In genomic region chr9:3386753-3387152, GRCh38 we compare ENCODE assay signal across 1 cellular context.
TF ChIP-seq lines count a peak whose summit lies in the region.

No MANE protein-coding gene starts in this region.

TF ChIP-seq in GM12878, 131 proteins besides CTCF, POLR2A, EP300 and RAD21 (continued from another document):
- TF ChIP-seq, protein P1, sequence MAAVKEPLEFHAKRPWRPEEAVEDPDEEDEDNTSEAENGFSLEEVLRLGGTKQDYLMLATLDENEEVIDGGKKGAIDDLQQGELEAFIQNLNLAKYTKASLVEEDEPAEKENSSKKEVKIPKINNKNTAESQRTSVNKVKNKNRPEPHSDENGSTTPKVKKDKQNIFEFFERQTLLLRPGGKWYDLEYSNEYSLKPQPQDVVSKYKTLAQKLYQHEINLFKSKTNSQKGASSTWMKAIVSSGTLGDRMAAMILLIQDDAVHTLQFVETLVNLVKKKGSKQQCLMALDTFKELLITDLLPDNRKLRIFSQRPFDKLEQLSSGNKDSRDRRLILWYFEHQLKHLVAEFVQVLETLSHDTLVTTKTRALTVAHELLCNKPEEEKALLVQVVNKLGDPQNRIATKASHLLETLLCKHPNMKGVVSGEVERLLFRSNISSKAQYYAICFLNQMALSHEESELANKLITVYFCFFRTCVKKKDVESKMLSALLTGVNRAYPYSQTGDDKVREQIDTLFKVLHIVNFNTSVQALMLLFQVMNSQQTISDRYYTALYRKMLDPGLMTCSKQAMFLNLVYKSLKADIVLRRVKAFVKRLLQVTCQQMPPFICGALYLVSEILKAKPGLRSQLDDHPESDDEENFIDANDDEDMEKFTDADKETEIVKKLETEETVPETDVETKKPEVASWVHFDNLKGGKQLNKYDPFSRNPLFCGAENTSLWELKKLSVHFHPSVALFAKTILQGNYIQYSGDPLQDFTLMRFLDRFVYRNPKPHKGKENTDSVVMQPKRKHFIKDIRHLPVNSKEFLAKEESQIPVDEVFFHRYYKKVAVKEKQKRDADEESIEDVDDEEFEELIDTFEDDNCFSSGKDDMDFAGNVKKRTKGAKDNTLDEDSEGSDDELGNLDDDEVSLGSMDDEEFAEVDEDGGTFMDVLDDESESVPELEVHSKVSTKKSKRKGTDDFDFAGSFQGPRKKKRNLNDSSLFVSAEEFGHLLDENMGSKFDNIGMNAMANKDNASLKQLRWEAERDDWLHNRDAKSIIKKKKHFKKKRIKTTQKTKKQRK (IDR thresholded peaks at IDR 0.05; ENCODE audit: low read depth, low read length): no peak
- no peak for TF ChIP-seq PAX5 (IDR thresholded peaks at IDR 0.05; ENCODE audit: borderline replicate concordance, low read depth, low read length)
- TF ChIP-seq SP1 (IDR thresholded peaks at IDR 0.05; ENCODE audit: low read depth, low read length): no peak
- no peak for TF ChIP-seq ZNF622 (IDR thresholded peaks at IDR 0.05)
- TF ChIP-seq E4F1 (IDR thresholded peaks at IDR 0.05; ENCODE audit: borderline replicate concordance, partially characterized antibody): no peak
- no peak for TF ChIP-seq NFXL1 (IDR thresholded peaks at IDR 0.05; ENCODE audit: borderline replicate concordance)
- no peak for TF ChIP-seq SMAD1 (IDR thresholded peaks at IDR 0.05; ENCODE audit: low read depth, partially characterized antibody)
- TF ChIP-seq RFX5 (IDR thresholded peaks at IDR 0.05; ENCODE audit: low read depth, low read length): no peak
- TF ChIP-seq, protein P2, sequence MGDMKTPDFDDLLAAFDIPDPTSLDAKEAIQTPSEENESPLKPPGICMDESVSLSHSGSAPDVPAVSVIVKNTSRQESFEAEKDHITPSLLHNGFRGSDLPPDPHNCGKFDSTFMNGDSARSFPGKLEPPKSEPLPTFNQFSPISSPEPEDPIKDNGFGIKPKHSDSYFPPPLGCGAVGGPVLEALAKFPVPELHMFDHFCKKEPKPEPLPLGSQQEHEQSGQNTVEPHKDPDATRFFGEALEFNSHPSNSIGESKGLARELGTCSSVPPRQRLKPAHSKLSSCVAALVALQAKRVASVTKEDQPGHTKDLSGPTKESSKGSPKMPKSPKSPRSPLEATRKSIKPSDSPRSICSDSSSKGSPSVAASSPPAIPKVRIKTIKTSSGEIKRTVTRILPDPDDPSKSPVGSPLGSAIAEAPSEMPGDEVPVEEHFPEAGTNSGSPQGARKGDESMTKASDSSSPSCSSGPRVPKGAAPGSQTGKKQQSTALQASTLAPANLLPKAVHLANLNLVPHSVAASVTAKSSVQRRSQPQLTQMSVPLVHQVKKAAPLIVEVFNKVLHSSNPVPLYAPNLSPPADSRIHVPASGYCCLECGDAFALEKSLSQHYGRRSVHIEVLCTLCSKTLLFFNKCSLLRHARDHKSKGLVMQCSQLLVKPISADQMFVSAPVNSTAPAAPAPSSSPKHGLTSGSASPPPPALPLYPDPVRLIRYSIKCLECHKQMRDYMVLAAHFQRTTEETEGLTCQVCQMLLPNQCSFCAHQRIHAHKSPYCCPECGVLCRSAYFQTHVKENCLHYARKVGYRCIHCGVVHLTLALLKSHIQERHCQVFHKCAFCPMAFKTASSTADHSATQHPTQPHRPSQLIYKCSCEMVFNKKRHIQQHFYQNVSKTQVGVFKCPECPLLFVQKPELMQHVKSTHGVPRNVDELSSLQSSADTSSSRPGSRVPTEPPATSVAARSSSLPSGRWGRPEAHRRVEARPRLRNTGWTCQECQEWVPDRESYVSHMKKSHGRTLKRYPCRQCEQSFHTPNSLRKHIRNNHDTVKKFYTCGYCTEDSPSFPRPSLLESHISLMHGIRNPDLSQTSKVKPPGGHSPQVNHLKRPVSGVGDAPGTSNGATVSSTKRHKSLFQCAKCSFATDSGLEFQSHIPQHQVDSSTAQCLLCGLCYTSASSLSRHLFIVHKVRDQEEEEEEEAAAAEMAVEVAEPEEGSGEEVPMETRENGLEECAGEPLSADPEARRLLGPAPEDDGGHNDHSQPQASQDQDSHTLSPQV (IDR thresholded peaks at IDR 0.05): no peak
- TF ChIP-seq SIN3A (IDR thresholded peaks at IDR 0.05; ENCODE audit: low read depth, low read length): no peak
- no peak for TF ChIP-seq PRDM15 (CRISPR knock-in tag; IDR thresholded peaks at IDR 0.05)
- TF ChIP-seq, protein P3, sequence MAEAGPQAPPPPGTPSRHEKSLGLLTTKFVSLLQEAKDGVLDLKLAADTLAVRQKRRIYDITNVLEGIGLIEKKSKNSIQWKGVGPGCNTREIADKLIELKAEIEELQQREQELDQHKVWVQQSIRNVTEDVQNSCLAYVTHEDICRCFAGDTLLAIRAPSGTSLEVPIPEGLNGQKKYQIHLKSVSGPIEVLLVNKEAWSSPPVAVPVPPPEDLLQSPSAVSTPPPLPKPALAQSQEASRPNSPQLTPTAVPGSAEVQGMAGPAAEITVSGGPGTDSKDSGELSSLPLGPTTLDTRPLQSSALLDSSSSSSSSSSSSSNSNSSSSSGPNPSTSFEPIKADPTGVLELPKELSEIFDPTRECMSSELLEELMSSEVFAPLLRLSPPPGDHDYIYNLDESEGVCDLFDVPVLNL (IDR thresholded peaks at IDR 0.05; ENCODE audit: low read depth, low read length): no peak
- TF ChIP-seq POU2F2 (IDR thresholded peaks at IDR 0.05; ENCODE audit: borderline replicate concordance, low read depth, low read length): no peak
